Comparison of ENCODE assay signal across 16 cellular contexts in genomic region chr2:42936632-42936996, GRCh38.
"Had no signal": no experiment of that assay in that cellular context is flagged by ENCODE, and none has a peak within 500 bp of the region (broad histone marks: within the 10 kb centered on the region; RNA-seq: fewer than 3 reads in every experiment).

No MANE protein-coding gene starts in this region.

- H3K4me3 ChIP-seq: dorsolateral prefrontal cortex, lung, testis had no signal

- H3K9me3 ChIP-seq: testis had no signal

- H3K27me3 ChIP-seq: dorsolateral prefrontal cortex, testis had no signal

- H3K36me3 ChIP-seq: WERI-Rb-1 had no signal

- DNase-seq: activated CD4-positive, alpha-beta T cell treated with anti-CD3 and anti-CD28 coated beads for 1 hour; activated CD8-positive, alpha-beta memory T cell treated with anti-CD3 and anti-CD28 coated beads for 24 hours; activated CD8-positive, alpha-beta memory T cell treated with anti-CD3 and anti-CD28 coated beads, Interleukin-2, amount 50 U/mL, for 48 hours; activated effector memory CD4-positive, alpha-beta T cell treated with anti-CD3 and anti-CD28 coated beads, Interleukin-2, amount 50 U/mL, for 16 hours; activated naive CD4-positive, alpha-beta T cell treated with anti-CD3 and anti-CD28 coated beads, Interleukin-2, amount 50 U/mL, for 16 hours; activated T-cell treated with anti-CD3 and anti-CD28 coated beads, Interleukin-2, amount 50 U/mL, for 72 hours; dorsolateral prefrontal cortex; kidney glomerular epithelial cell; small intestine; stimulated activated CD4-positive, alpha-beta T cell treated with anti-CD3 and anti-CD28 coated beads, Interleukin-4, amount 100 ng/mL, for 1 hour; stimulated activated naive CD8-positive, alpha-beta T cell treated with anti-CD3 and anti-CD28 coated beads, Interleukin-15, amount 100 ng/mL, for 72 hours; SW 1271; T-helper 2 cell; WERI-Rb-1 had no signal

- H3K27ac ChIP-seq: dorsolateral prefrontal cortex, testis, WERI-Rb-1 had no signal
